In genomic region chr21:44093761-44094160, GRCh38 we compare ENCODE assay signal across 1 cellular context.
TF ChIP-seq lines count a peak whose summit lies in the region.

No MANE protein-coding gene starts in this region.

TF ChIP-seq in IMR-90, 13 proteins besides CTCF, POLR2A, EP300 and RAD21:
- no peak for TF ChIP-seq SMC3 (IDR thresholded peaks at IDR 0.05; ENCODE audit: low read depth, low read length)
- no peak for TF ChIP-seq MXI1 (IDR thresholded peaks at IDR 0.05; ENCODE audit: borderline replicate concordance, low read depth, low read length)
- no peak for TF ChIP-seq FOS (IDR thresholded peaks at IDR 0.05; ENCODE audit: low read depth, low read length)
- TF ChIP-seq RFX5 (IDR thresholded peaks at IDR 0.05; ENCODE audit: low read depth, low read length), result no peak
- TF ChIP-seq MAZ (IDR thresholded peaks at IDR 0.05; ENCODE audit: borderline replicate concordance, low read depth, low read length), result no peak
- no peak for TF ChIP-seq MAFK (IDR thresholded peaks at IDR 0.05; ENCODE audit: low read depth, low read length)
- no peak for TF ChIP-seq CEBPB (IDR thresholded peaks at IDR 0.05; ENCODE audit: low read depth, low read length)
- TF ChIP-seq CHD1 (IDR thresholded peaks at IDR 0.05; ENCODE audit: low read depth, low read length), result no peak
- no peak for TF ChIP-seq USF2 (IDR thresholded peaks at IDR 0.05; ENCODE audit: low read depth, low read length)
- TF ChIP-seq ELK1 (IDR thresholded peaks at IDR 0.05; ENCODE audit: borderline replicate concordance, low read depth, low read length), result no peak
